ENCODE assay signal across 8 cellular contexts in genomic region chr1:30684881-30685795, GRCh38. TPM values are rescaled to one million over a fixed set of nuclear protein-coding genes. Genes with fewer than 3 reads are reported as not detected.
A peak's percentile ranks its signal among the peaks of the same experiment; 100 is the strongest.
DNase-seq lines count a peak whose midpoint lies in the region; ATAC-seq and TF ChIP-seq lines count a peak whose summit lies in the region.

No MANE protein-coding gene starts in this region.

- no peaks in the 10 kb centered on the region for H3K36me3 ChIP-seq in GM23338 (ENCODE audit: insufficient read depth)
- no peaks in the 10 kb centered on the region for H3K36me3 ChIP-seq in effector memory CD4-positive, alpha-beta T cell (ENCODE audit: control insufficient read depth, insufficient read depth, low read length)
- H3K36me3 ChIP-seq in neural cell (ENCODE audit: insufficient read depth, low read length), result no peaks in the 10 kb centered on the region

- no peak overlapping the region for H3K27ac Mint-ChIP-seq in GM23338

- peaks cover 24% of the 10 kb centered on the region for H3K27me3 Mint-ChIP-seq in GM23338 (ENCODE audit: insufficient read depth, low read depth, poor library complexity)

- H3K4me2 ChIP-seq in GM23338 (peak overlapping the region; percentile 91), neural cell (ENCODE audit: low read length) (no peak overlapping the region)

- ATAC-seq in GM23338 (peak; percentile 96), HG02885 (IDR thresholded peaks at IDR 0.05; ENCODE audit: poor library complexity, unreplicated experiment) (no peak), HG03159 (IDR thresholded peaks at IDR 0.05; ENCODE audit: unreplicated experiment) (no peak), HG03039 (IDR thresholded peaks at IDR 0.05; ENCODE audit: unreplicated experiment) (no peak)

- H3K9me2 ChIP-seq in GM23338 (ENCODE audit: insufficient read depth), result no peaks in the 10 kb centered on the region
- H3K9me2 ChIP-seq in neural cell (ENCODE audit: insufficient read depth, low read length), result no peaks in the 10 kb centered on the region

- H3K9me3 ChIP-seq in effector memory CD4-positive, alpha-beta T cell (ENCODE audit: control insufficient read depth, low read length), result no peaks in the 10 kb centered on the region
- H3K9me3 ChIP-seq in neural cell (ENCODE audit: low read length), result no peaks in the 10 kb centered on the region

- H3K79me2 ChIP-seq in GM23338 (replicated peaks; ENCODE audit: insufficient read depth) (no peaks in the 10 kb centered on the region), neural cell (replicated peaks; ENCODE audit: insufficient read depth, low read length) (no peaks in the 10 kb centered on the region)

- H2AFZ ChIP-seq in GM23338, result peak overlapping the region; percentile 96
- H2AFZ ChIP-seq in neural cell (ENCODE audit: low read depth, low read length), result no peak overlapping the region

- H3K27me3 ChIP-seq in GM23338 (ENCODE audit: insufficient read depth) (peaks cover 5% of the 10 kb centered on the region; the same call in 1 of the 2 replicates), neural cell (ENCODE audit: insufficient read depth, low read depth, low read length) (peaks cover 18% of the 10 kb centered on the region)
- peaks cover 9% of the 10 kb centered on the region for H3K27me3 ChIP-seq in effector memory CD4-positive, alpha-beta T cell (replicated peaks; ENCODE audit: control insufficient read depth, insufficient read depth, low read length, poor library complexity, severe bottlenecking)

- peak; percentile 99 for DNase-seq in GM23338 (ENCODE audit: low spot score)
- DNase-seq in NCI-H82 (lab: John Stamatoyannopoulos, UW), result peak; percentile 93
- DNase-seq in effector memory CD4-positive, alpha-beta T cell, result peak; percentile 8 to 52 (median 15)
- DNase-seq in KBM-7, result no peak

- H3K4me1 Mint-ChIP-seq in GM23338, result peaks cover 28% of the 10 kb centered on the region

- H3K36me3 Mint-ChIP-seq in GM23338 (ENCODE audit: low read depth), result no peaks in the 10 kb centered on the region

- no peak overlapping the region for H3K9ac ChIP-seq in neural cell (ENCODE audit: low read length)

- no peak for TF ChIP-seq EP300 in neural cell (conservative IDR thresholded peaks at IDR 0.05; ENCODE audit: poor library complexity, severe bottlenecking)

- H3K4me3 Mint-ChIP-seq in GM23338, result peak overlapping the region; percentile 75

- in situ Hi-C loops in KBM-7 (cut with MboI; ENCODE audit: low pct_unique_long_range_greater_than_20kb, low sequenced_read_pairs), result no loop called here

- TF ChIP-seq RAD21 in neural cell (conservative IDR thresholded peaks at IDR 0.05), result no peak

- peaks cover 28% of the 10 kb centered on the region for H3K4me1 ChIP-seq in GM23338 (ENCODE audit: insufficient read depth)
- peaks cover 9% of the 10 kb centered on the region for H3K4me1 ChIP-seq in effector memory CD4-positive, alpha-beta T cell (ENCODE audit: control insufficient read depth, insufficient read depth, low read length, poor library complexity, severe bottlenecking)

- H3K27ac ChIP-seq in GM23338 (ENCODE audit: low read depth) (0 out of 2 replicates have a peak overlapping the region, but pooled peaks have one; percentile 84), neural cell (ENCODE audit: low read length) (no peak overlapping the region)
- H3K27ac ChIP-seq in effector memory CD4-positive, alpha-beta T cell (ENCODE audit: insufficient read depth, low read length, poor library complexity, severe bottlenecking), result no peak overlapping the region

- TF ChIP-seq CTCF in GM23338 (conservative IDR thresholded peaks at IDR 0.05; ENCODE audit: low read depth in 2 of 2), result peak; percentile 18 to 59; a peak in 2 of 4 replicates
- TF ChIP-seq CTCF in neural cell (IDR thresholded peaks at IDR 0.05; ENCODE audit: poor library complexity, severe bottlenecking), result peak; percentile 44

- H3F3A ChIP-seq in GM23338 (replicated peaks; ENCODE audit: low read depth), result no peaks in the 10 kb centered on the region; the same call in 1 of the 2 replicates
- H3F3A ChIP-seq in neural cell (ENCODE audit: insufficient read depth, low read length, poor library complexity, severe bottlenecking), result no peaks in the 10 kb centered on the region

- no peaks in the 10 kb centered on the region for H4K20me1 ChIP-seq in GM23338 (replicated peaks; ENCODE audit: insufficient read depth)
- no peaks in the 10 kb centered on the region for H4K20me1 ChIP-seq in neural cell (ENCODE audit: insufficient read depth)

- peaks cover 6% of the 10 kb centered on the region; the same call in 2 of the 3 replicates for H3K9me3 Mint-ChIP-seq in GM23338

- H3K4me3 ChIP-seq in GM23338, result peak overlapping the region; percentile 66
- H3K4me3 ChIP-seq in effector memory CD4-positive, alpha-beta T cell (ENCODE audit: insufficient read depth, low read depth, low read length, poor library complexity, severe bottlenecking), result peak overlapping the region; percentile 42
- peak overlapping the region; percentile 43 for H3K4me3 ChIP-seq in neural cell (ENCODE audit: low read length)

TF ChIP-seq in GM23338, 12 proteins besides CTCF, POLR2A, EP300 and RAD21:
- TF ChIP-seq POLR2AphosphoS5 (IDR thresholded peaks at IDR 0.05; ENCODE audit: low read depth) (peak; percentile 76), JUNB (IDR thresholded peaks at IDR 0.05; ENCODE audit: unreplicated experiment) (no peak), CREB1 (CRISPR knock-in tag; IDR thresholded peaks at IDR 0.05; ENCODE audit: low read depth) (peak; percentile 78)

TF ChIP-seq in neural cell, 6 proteins besides CTCF, POLR2A, EP300 and RAD21:
- TF ChIP-seq EZH2 (IDR thresholded peaks at IDR 0.05; ENCODE audit: borderline replicate concordance, insufficient read depth, low read length, poor library complexity, severe bottlenecking) (no peak), SMC3 (conservative IDR thresholded peaks at IDR 0.05; ENCODE audit: poor library complexity) (peak; percentile 25)

RNA-seq across cellular contexts. Expression of gene MATN1, which starts 38.2 kb away (rescaled TPM):
- total RNA-seq in GM23338 (2014; rRNA removed; shearing (Covaris generic)), result 0.31 TPM in 1 of 2 replicates, not detected in the other
- polyA plus RNA-seq in GM23338 (2016; fragmentation: Nextera tagmentation; extraction: Ambion mirVana), result 0.08 and 0.21 TPM in 2 replicates
- polyA plus RNA-seq in neural cell, result 0.22 and 0.42 TPM in 2 replicates
- polyA minus RNA-seq in neural cell, result 0.46 and 0.49 TPM in 2 replicates
